ENCODE assay signal across 11 cellular contexts in the genomic region with DNA sequence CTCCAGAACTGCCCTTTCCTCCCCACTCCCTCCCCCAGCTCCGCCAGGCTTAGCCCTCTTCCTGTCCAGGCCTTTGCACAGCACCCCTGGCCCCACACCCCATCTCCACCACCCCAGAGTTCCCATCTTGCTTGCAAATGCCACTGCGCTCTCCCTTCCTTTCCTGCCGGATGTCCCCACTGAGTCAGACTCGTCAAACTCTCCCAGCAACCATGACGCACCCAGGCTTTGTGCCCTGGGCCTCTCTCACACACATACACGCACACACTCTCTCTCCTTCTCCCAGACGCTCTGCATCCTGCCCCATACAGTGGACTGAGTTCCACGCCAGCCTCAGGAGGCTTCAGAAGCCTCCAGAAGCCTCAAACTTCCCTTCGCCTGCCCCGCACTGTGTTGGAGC. TPM values are rescaled to one million over a fixed set of nuclear protein-coding genes. Genes with fewer than 3 reads are reported as not detected.
A peak's percentile ranks its signal among the peaks of the same experiment; 100 is the strongest.
DNase-seq lines count a peak whose midpoint lies in the region; ATAC-seq and TF ChIP-seq lines count a peak whose summit lies in the region.
"Had no signal": no experiment of that assay in that cellular context is flagged by ENCODE, and none has a peak within 500 bp of the region (broad histone marks: within the 10 kb centered on the region; RNA-seq: fewer than 3 reads in every experiment).

No MANE protein-coding gene starts in this region.

- ATAC-seq in right cardiac atrium (peak in 1 of 2 donors; percentile 54), thoracic aorta (ENCODE audit: insufficient number of reproducible peaks, low FRiP score, low read depth) (peak; percentile 16), GM21526 (IDR thresholded peaks at IDR 0.05; ENCODE audit: low FRiP score, unreplicated experiment) (no peak)
- ATAC-seq: GM12878 had no signal

- H3K4me1 ChIP-seq in ascending aorta (peaks cover 31 to 56% of the 10 kb centered on the region in 2 donors), right cardiac atrium (ENCODE audit: control insufficient read depth, insufficient read depth, low read length) (peaks cover 12% of the 10 kb centered on the region), thoracic aorta (ENCODE audit: control insufficient read depth in 1 of 2, low read depth in 2 of 2) (peaks cover 47 to 64% of the 10 kb centered on the region in 2 donors)

- WGBS in right cardiac atrium = 56% methylated on average over 10 of the region's 10 CpGs

- peak overlapping the region; percentile 98 to 99 for H3K27ac ChIP-seq in ascending aorta
- peak overlapping the region; percentile 38 for H3K27ac ChIP-seq in right cardiac atrium (ENCODE audit: low read length)
- H3K27ac ChIP-seq in thoracic aorta = peak overlapping the region; percentile 93 to 99

- no peak for TF ChIP-seq CTCF in ascending aorta (IDR thresholded peaks at IDR 0.05)
- TF ChIP-seq CTCF in thoracic aorta (IDR thresholded peaks at IDR 0.05) = no peak

- DNase-seq in HPDE6-E6E7 (ENCODE audit: extremely low spot score) = peak; percentile 86
- peak in 1 of 2 donors; percentile 89 for DNase-seq in ascending aorta (ENCODE audit: low spot score in 2 of 2)
- DNase-seq in right cardiac atrium = peak; percentile 62 to 68 (median 66)
- peak; percentile 53 for DNase-seq in thoracic aorta (ENCODE audit: low spot score)
- DNase-seq in COR-L47 (lab: John Stamatoyannopoulos, UW) = no peak
- DNase-seq in SKM-1 treated with dmso at 0.1 percent for 144 hours (lab: John Stamatoyannopoulos, UW; ENCODE audit: unreplicated experiment) = no peak
- no peak for DNase-seq in SK-N-DZ (ENCODE audit: low spot score)
- DNase-seq: NCI-H2171; stimulated activated CD4-positive, alpha-beta T cell treated with anti-CD3 and anti-CD28 coated beads, Interleukin-1b, Interleukin-23, amount 100 ng/mL, for 48 hours had no signal

- H3K36me3 ChIP-seq in ascending aorta (no peaks in the 10 kb centered on the region), thoracic aorta (no peaks in the 10 kb centered on the region)

- H3K9me3 ChIP-seq in ascending aorta (no peaks in the 10 kb centered on the region), right cardiac atrium (ENCODE audit: control insufficient read depth, low read length) (no peaks in the 10 kb centered on the region), thoracic aorta (no peaks in the 10 kb centered on the region)

- intact Hi-C loops in ascending aorta (cut with DNase I) (loop anchor here (1.0 to 5.0 kb wide), 3 partner anchors 15 to 224 kb away; a partner anchor contains a TSS), right cardiac atrium (cut with DNase I) (loop anchor here in 1 of 4 donors (5.0 kb wide), 1 partner anchor 79 kb away; no protein-coding TSS in a partner anchor)

- no peaks in the 10 kb centered on the region for H3K27me3 ChIP-seq in ascending aorta
- no peaks in the 10 kb centered on the region for H3K27me3 ChIP-seq in right cardiac atrium (ENCODE audit: control insufficient read depth, insufficient read depth)
- H3K27me3 ChIP-seq in thoracic aorta (replicated peaks; ENCODE audit: insufficient read depth) = no peaks in the 10 kb centered on the region

- H3K4me3 ChIP-seq in ascending aorta (no peak overlapping the region), right cardiac atrium (ENCODE audit: low read length) (no peak overlapping the region), thoracic aorta (no peak overlapping the region)
- H3K4me3 ChIP-seq: GM12878 had no signal

RNA-seq across cellular contexts. Expression of a gene that starts 2.8 kb away (rescaled TPM):
- total RNA-seq in ascending aorta (55.8 TPM), right cardiac atrium (100 to 1,000 TPM in 3 of 4 donors, 10 to 100 TPM in 1; 71.9 to 144 (median 131) TPM), thoracic aorta (10 to 100 TPM; 30.1 to 57.1 TPM)
- 99.7 TPM for polyA plus RNA-seq in right cardiac atrium
- 0.39 and 2.8 TPM in 2 replicates for polyA plus RNA-seq in SK-N-DZ (2014; cell fraction: cytosol; rRNA removed)
- 4.7 and 9.8 TPM in 2 replicates for polyA plus RNA-seq in SK-N-DZ (2014; cell fraction: nucleus; rRNA removed)

RNA-seq across cellular contexts. Expression of a gene that starts 7.3 kb away (rescaled TPM):
- total RNA-seq in ascending aorta (not detected), right cardiac atrium (not detected), thoracic aorta (not detected)
- polyA plus RNA-seq in right cardiac atrium = not detected
- polyA plus RNA-seq in SK-N-DZ (2014; cell fraction: cytosol; rRNA removed) = not detected in 2 replicates
- polyA plus RNA-seq in SK-N-DZ (2014; cell fraction: nucleus; rRNA removed) = not detected in 2 replicates
- total RNA-seq: GM12878 had no signal
- polyA plus RNA-seq: GM12878 had no signal

RNA-seq across cellular contexts. Expression of a gene that starts 14.5 kb away (rescaled TPM):
- total RNA-seq in ascending aorta (0.32 TPM), right cardiac atrium (1 to 10 TPM in 2 of 4 donors, under 1 TPM in 2; 0.85 to 4.6 (median 0.97) TPM), thoracic aorta (under 1 TPM; 0.21 to 0.54 TPM)
- 2.4 TPM for polyA plus RNA-seq in right cardiac atrium
- 1.2 and 1.4 TPM in 2 replicates for polyA plus RNA-seq in SK-N-DZ (2014; cell fraction: cytosol; rRNA removed)
- 1.0 and 1.7 TPM in 2 replicates for polyA plus RNA-seq in SK-N-DZ (2014; cell fraction: nucleus; rRNA removed)
- total RNA-seq: GM12878 had no signal

RNA-seq across cellular contexts. Expression of a gene that starts 20.0 kb away (rescaled TPM):
- total RNA-seq in ascending aorta (69.8 TPM), right cardiac atrium (100 to 1,000 TPM in 1 of 4 donors, 10 to 100 TPM in 3; 72.6 to 115 (median 74.1) TPM), thoracic aorta (10 to 100 TPM; 63.8 to 79.2 TPM)
- polyA plus RNA-seq in right cardiac atrium = 47.3 TPM
- polyA plus RNA-seq in SK-N-DZ (2014; cell fraction: cytosol; rRNA removed) = 13.1 and 14.5 TPM in 2 replicates
- 9.4 and 9.9 TPM in 2 replicates for polyA plus RNA-seq in SK-N-DZ (2014; cell fraction: nucleus; rRNA removed)

RNA-seq across cellular contexts. Expression of a gene that starts 35.8 kb away (rescaled TPM):
- total RNA-seq in ascending aorta = 6.9 TPM
- total RNA-seq in right cardiac atrium = 10 to 100 TPM; 11.5 to 28.9 (median 21.7) TPM
- 18.5 TPM for polyA plus RNA-seq in right cardiac atrium
- total RNA-seq in thoracic aorta = 10 to 100 TPM; 17.7 to 32.4 TPM
- 12.5 and 12.6 TPM in 2 replicates for polyA plus RNA-seq in SK-N-DZ (2014; cell fraction: cytosol; rRNA removed)
- polyA plus RNA-seq in SK-N-DZ (2014; cell fraction: nucleus; rRNA removed) = 71.1 and 88.9 TPM in 2 replicates

Comparison
In these comparisons a context has a peak if more than half of its experiments do, and no peak if none do; other contexts are left out.
1. DNase-seq: peak in HPDE6-E6E7 (single experiment), right cardiac atrium (3 of 3) and thoracic aorta (single experiment); none in COR-L47 (single experiment), SKM-1 treated with dmso at 0.1 percent for 144 hours (single experiment) and SK-N-DZ (single experiment).
2. H3K27ac ChIP-seq: peak in every context shown above with its lines; median percentile 98 in ascending aorta; 96 in thoracic aorta; 38 in right cardiac atrium.